ENCODE assay signal across 8 cellular contexts in the genomic region with DNA sequence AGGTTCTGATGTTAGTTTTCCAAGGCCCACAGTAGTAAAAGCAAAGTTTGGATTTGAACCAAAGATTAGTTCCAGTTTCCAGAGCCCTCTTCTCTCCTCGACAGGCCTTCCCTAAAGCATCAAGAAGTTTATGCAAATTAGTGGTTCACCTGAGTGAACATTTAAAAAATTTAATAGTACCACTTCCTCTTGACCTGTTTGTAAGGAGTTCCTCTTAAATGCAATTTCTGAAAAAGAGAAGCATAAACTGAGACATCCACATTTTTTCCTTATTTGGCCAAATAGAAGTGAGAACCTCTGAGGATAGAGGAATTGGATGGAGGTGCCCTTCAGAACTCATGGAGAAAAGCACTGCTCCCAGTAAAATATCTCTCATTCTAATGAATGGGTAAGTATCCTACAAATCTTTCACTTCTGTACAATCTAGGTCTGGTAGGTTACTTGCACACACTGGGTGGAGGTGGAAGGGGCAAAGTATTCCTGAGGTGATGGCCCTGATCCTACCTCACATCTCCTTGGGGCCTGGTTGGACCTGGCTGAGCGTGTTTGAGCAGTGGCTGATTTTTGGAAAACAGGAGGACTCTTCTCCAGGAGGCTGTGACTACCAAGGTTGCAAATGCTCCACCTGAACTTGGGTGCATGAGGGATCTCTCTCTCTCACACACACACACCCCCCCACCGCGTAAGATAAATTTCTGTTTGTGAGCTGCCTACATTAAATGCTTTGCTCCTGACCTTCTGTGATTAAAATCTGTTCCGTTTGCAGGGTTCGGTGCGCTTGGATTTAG. TPM values are rescaled to one million over a fixed set of nuclear protein-coding genes. Genes with fewer than 3 reads are reported as not detected.
DNase-seq lines count a peak whose midpoint lies in the region; ATAC-seq and TF ChIP-seq lines count a peak whose summit lies in the region.

No MANE protein-coding gene starts in this region.

- H3K36me3 Mint-ChIP-seq in chondrocyte (ENCODE audit: low read depth), result no peaks in the 10 kb centered on the region
- no peaks in the 10 kb centered on the region for H3K36me3 Mint-ChIP-seq in natural killer cell treated with Interleukin-12 subunit alpha and Interleukin-12 subunit beta and Interleukin-15 and Interleukin-18, amount 100 ng/mL, for 72 hours

- H3K4me1 Mint-ChIP-seq in chondrocyte (ENCODE audit: low read depth), result peaks cover 37% of the 10 kb centered on the region
- H3K4me1 Mint-ChIP-seq in natural killer cell treated with Interleukin-12 subunit alpha and Interleukin-12 subunit beta and Interleukin-15 and Interleukin-18, amount 100 ng/mL, for 72 hours (ENCODE audit: low read depth in 2 of 2), result peaks cover 18 to 26% of the 10 kb centered on the region in 2 donors

- in situ Hi-C loops in Caki2 (cut with HindIII; ENCODE audit: low pct_unique_long_range_greater_than_20kb, low sequenced_read_pairs), result no loop called here

- H3K9me3 Mint-ChIP-seq in chondrocyte (ENCODE audit: low read depth), result no peaks in the 10 kb centered on the region
- H3K9me3 Mint-ChIP-seq in natural killer cell treated with Interleukin-12 subunit alpha and Interleukin-12 subunit beta and Interleukin-15 and Interleukin-18, amount 100 ng/mL, for 72 hours, result no peaks in the 10 kb centered on the region

- H3K4me3 Mint-ChIP-seq in chondrocyte (ENCODE audit: unreplicated experiment), result peak overlapping the region; percentile 88
- H3K4me3 Mint-ChIP-seq in natural killer cell treated with Interleukin-12 subunit alpha and Interleukin-12 subunit beta and Interleukin-15 and Interleukin-18, amount 100 ng/mL, for 72 hours, result peak overlapping the region; percentile 87

- no peaks in the 10 kb centered on the region for H3K27me3 Mint-ChIP-seq in chondrocyte (ENCODE audit: low read depth)
- H3K27me3 Mint-ChIP-seq in natural killer cell treated with Interleukin-12 subunit alpha and Interleukin-12 subunit beta and Interleukin-15 and Interleukin-18, amount 100 ng/mL, for 72 hours, result peaks cover 0 to 9% of the 10 kb centered on the region in 2 donors

- DNase-seq in Caki2 (ENCODE audit: low read depth) (peak; percentile 12), chondrocyte (ENCODE audit: low spot score) (no peak), NCI-H748 (lab: John Stamatoyannopoulos, UW; ENCODE audit: unreplicated experiment) (no peak), NCI-H146 (lab: John Stamatoyannopoulos, UW) (no peak)
- no peak for DNase-seq in natural killer cell treated with Interleukin-12 subunit alpha and Interleukin-12 subunit beta and Interleukin-15 and Interleukin-18, amount 100 ng/mL, for 72 hours (ENCODE audit: low spot score)
- no peak for DNase-seq in stimulated activated CD4-positive, alpha-beta T cell treated with anti-CD3 and anti-CD28 coated beads, Interleukin-12 subunit alpha, Interleukin-12 subunit beta, amount 100 ng/mL, for 4 hours

- ATAC-seq in GM19452 (IDR thresholded peaks at IDR 0.05; ENCODE audit: unreplicated experiment), result peak; percentile 48
- ATAC-seq in HG03469 (IDR thresholded peaks at IDR 0.05; ENCODE audit: unreplicated experiment), result peak; percentile 58
- no peak for ATAC-seq in natural killer cell treated with Interleukin-12 subunit alpha and Interleukin-12 subunit beta and Interleukin-15 and Interleukin-18, amount 100 ng/mL, for 72 hours

- H3K27ac Mint-ChIP-seq in chondrocyte (ENCODE audit: unreplicated experiment), result peak overlapping the region; percentile 97
- H3K27ac Mint-ChIP-seq in natural killer cell treated with Interleukin-12 subunit alpha and Interleukin-12 subunit beta and Interleukin-15 and Interleukin-18, amount 100 ng/mL, for 72 hours, result peak overlapping the region; percentile 28 to 54

- no peak for TF ChIP-seq CTCF in chondrocyte (IDR thresholded peaks at IDR 0.05)

RNA-seq across cellular contexts. Expression of gene DSE, which starts 1.0 kb away (rescaled TPM):
- 10.6 and 15.6 TPM in 2 replicates for total RNA-seq in Caki2 (2014; rRNA removed; shearing (Covaris generic); ENCODE audit: low replicate concordance)
- 71.9 to 95.0 TPM (median 78.0 TPM) in 3 replicates for total RNA-seq in chondrocyte
- total RNA-seq in natural killer cell treated with Interleukin-12 subunit alpha and Interleukin-12 subunit beta and Interleukin-15 and Interleukin-18, amount 100 ng/mL, for 72 hours, result 10 to 100 TPM; 21.9 to 25.9 TPM

Comparison
In these comparisons a context has a peak if more than half of its experiments do, and no peak if none do; other contexts are left out.
1. ATAC-seq: peak in GM19452 (single experiment) and HG03469 (single experiment); none in natural killer cell treated with Interleukin-12 subunit alpha and Interleukin-12 subunit beta and Interleukin-15 and Interleukin-18, amount 100 ng/mL, for 72 hours (0 of 2).